ENCODE assay signal across 8 cellular contexts in the genomic region with DNA sequence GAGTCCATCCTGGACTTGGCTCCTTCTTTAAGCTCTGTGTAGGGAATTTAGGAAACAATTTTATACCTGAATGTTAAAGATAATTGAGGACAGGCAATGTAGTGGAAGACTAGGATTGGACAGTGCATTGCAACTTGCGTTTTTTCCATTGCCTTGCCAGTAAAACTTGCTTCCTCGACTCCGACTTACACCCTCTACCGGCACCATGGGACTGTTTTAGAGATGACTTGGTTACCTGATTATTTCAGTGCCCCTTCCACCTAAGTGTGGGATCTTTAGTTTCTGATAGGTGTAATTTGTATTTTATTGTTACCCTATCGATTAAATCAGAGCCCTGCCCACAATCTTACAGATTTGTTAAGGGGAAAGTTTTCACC. TPM values are rescaled to one million over a fixed set of nuclear protein-coding genes. Genes with fewer than 3 reads are reported as not detected.
A peak's percentile ranks its signal among the peaks of the same experiment; 100 is the strongest.
DNase-seq lines count a peak whose midpoint lies in the region; ATAC-seq, FAIRE-seq and TF ChIP-seq lines count a peak whose summit lies in the region.

No MANE protein-coding gene starts in this region.

- dilution Hi-C loops in keratinocyte (cut with MboI; ENCODE audit: extremely low pct_ligation_motif_present, low sequenced_read_pairs): no loop called here

- FAIRE-seq in keratinocyte (lab: Jason Lieb, UNC): peak; percentile 23

- intact Hi-C loops in activated CD4-positive, alpha-beta T cell treated with anti-CD3 and anti-CD28 coated beads for 36 hours (cut with DNase I, micrococcal nuclease): loop anchor here (1.0 to 10.0 kb wide), 6 partner anchors 92 to 632 kb away; a partner anchor contains a TSS
- intact Hi-C loops in thyroid gland (cut with DNase I): no loop called here

- H3K4me3 ChIP-seq in keratinocyte (ENCODE audit: control insufficient read depth in 2 of 3, extremely low read depth in 1 of 3, insufficient read depth in 2 of 3, low read depth in 1 of 3, low read length in 3 of 3) (peak overlapping the region; percentile 50 to 84 (median 66)), thyroid gland (replicated peaks in 1 of 3) (peak overlapping the region in 2 of 3 donors; percentile 38 to 62)

- no peaks in the 10 kb centered on the region for H3K9me3 Mint-ChIP-seq in activated CD4-positive, alpha-beta T cell treated with anti-CD3 and anti-CD28 coated beads for 36 hours (ENCODE audit: low read depth)
- H3K9me3 Mint-ChIP-seq in activated naive CD8-positive, alpha-beta T cell treated with anti-CD3 and anti-CD28 coated beads, Interleukin-2, amount 50 U/mL, for 24 hours: no peaks in the 10 kb centered on the region

- H3K4me1 Mint-ChIP-seq in activated CD4-positive, alpha-beta T cell treated with anti-CD3 and anti-CD28 coated beads for 36 hours: peaks cover 27% of the 10 kb centered on the region
- peaks cover 32% of the 10 kb centered on the region for H3K4me1 Mint-ChIP-seq in activated naive CD8-positive, alpha-beta T cell treated with anti-CD3 and anti-CD28 coated beads, Interleukin-2, amount 50 U/mL, for 24 hours

- H3K4me3 Mint-ChIP-seq in activated CD4-positive, alpha-beta T cell treated with anti-CD3 and anti-CD28 coated beads for 36 hours: peak overlapping the region; percentile 89
- peak overlapping the region; percentile 93 for H3K4me3 Mint-ChIP-seq in activated naive CD8-positive, alpha-beta T cell treated with anti-CD3 and anti-CD28 coated beads, Interleukin-2, amount 50 U/mL, for 24 hours

- peaks cover 26% of the 10 kb centered on the region for H3K79me2 ChIP-seq in keratinocyte (ENCODE audit: control insufficient read depth, insufficient read depth, low read length)

- POLR2A ChIA-PET in activated CD4-positive, alpha-beta T cell treated with anti-CD3 and anti-CD28 coated beads for 36 hours (lab: Charles Lee): interaction anchor here (2.2 kb wide), 1 partner anchor 44 kb away, joined by 20 read pairs; no protein-coding TSS in a partner anchor

- no peak for ATAC-seq in activated CD4-positive, alpha-beta T cell treated with anti-CD3 and anti-CD28 coated beads for 36 hours
- no peak for ATAC-seq in activated naive CD8-positive, alpha-beta T cell treated with anti-CD3 and anti-CD28 coated beads, Interleukin-2, amount 50 U/mL, for 24 hours
- no peak for ATAC-seq in HG02852 (IDR thresholded peaks at IDR 0.05; ENCODE audit: unreplicated experiment)

- peaks cover 9% of the 10 kb centered on the region for H3K36me3 Mint-ChIP-seq in activated CD4-positive, alpha-beta T cell treated with anti-CD3 and anti-CD28 coated beads for 36 hours (ENCODE audit: low read depth)
- peaks cover 4% of the 10 kb centered on the region for H3K36me3 Mint-ChIP-seq in activated naive CD8-positive, alpha-beta T cell treated with anti-CD3 and anti-CD28 coated beads, Interleukin-2, amount 50 U/mL, for 24 hours (ENCODE audit: low read depth)

- H3K9me1 ChIP-seq in keratinocyte (ENCODE audit: control insufficient read depth, extremely low read depth, insufficient read depth, low read length): no peaks in the 10 kb centered on the region

- H3K27me3 Mint-ChIP-seq in activated CD4-positive, alpha-beta T cell treated with anti-CD3 and anti-CD28 coated beads for 36 hours: no peaks in the 10 kb centered on the region
- H3K27me3 Mint-ChIP-seq in activated naive CD8-positive, alpha-beta T cell treated with anti-CD3 and anti-CD28 coated beads, Interleukin-2, amount 50 U/mL, for 24 hours: no peaks in the 10 kb centered on the region

- H3K27me3 ChIP-seq in keratinocyte (ENCODE audit: control insufficient read depth, extremely low read depth, insufficient read depth, low read length): no peaks in the 10 kb centered on the region
- no peaks in the 10 kb centered on the region for H3K27me3 ChIP-seq in thyroid gland

- H3K36me3 ChIP-seq in keratinocyte (ENCODE audit: control insufficient read depth in 2 of 2, extremely low read depth in 1 of 2, insufficient read depth in 2 of 2, low read length in 2 of 2): no peaks in the 10 kb centered on the region
- no peaks in the 10 kb centered on the region for H3K36me3 ChIP-seq in thyroid gland

- peak in 2 of 3 experiments; percentile 2 to 30 for TF ChIP-seq CTCF in keratinocyte (optimal IDR thresholded peaks at IDR 0.05 in 1 of 3, IDR thresholded peaks at IDR 0.05 in 1 of 3, conservative IDR thresholded peaks at IDR 0.05 in 1 of 3; ENCODE audit: extremely low read depth in 1 of 3, insufficient read depth in 2 of 3, low read length in 3 of 3)
- peak in 2 of 6 experiments; percentile 17 to 24 for TF ChIP-seq CTCF in thyroid gland (IDR thresholded peaks at IDR 0.05)

- no peak overlapping the region for H2AFZ ChIP-seq in keratinocyte (ENCODE audit: control insufficient read depth, low read length)

- no peaks in the 10 kb centered on the region for H4K20me1 ChIP-seq in keratinocyte (ENCODE audit: control insufficient read depth, extremely low read depth, insufficient read depth, low read length)

- H3K27ac ChIP-seq in keratinocyte (ENCODE audit: control insufficient read depth, insufficient read depth, low read length) (no peak overlapping the region), thyroid gland (peak overlapping the region in 1 of 3 donors; percentile 67)

- CTCF ChIA-PET in activated CD4-positive, alpha-beta T cell treated with anti-CD3 and anti-CD28 coated beads for 36 hours (lab: Charles Lee): interaction anchor here (0.7 to 1.7 kb wide), 4 partner anchors 25 to 89 kb away, joined by 3 to 4 read pairs (median 4); no protein-coding TSS in a partner anchor

- no peaks in the 10 kb centered on the region for H3K9me3 ChIP-seq in keratinocyte (ENCODE audit: control insufficient read depth, low read depth, low read length)
- H3K9me3 ChIP-seq in thyroid gland: no peaks in the 10 kb centered on the region

- peak overlapping the region; percentile 69 for H3K4me2 ChIP-seq in keratinocyte (ENCODE audit: control insufficient read depth, extremely low read depth, insufficient read depth, low read depth, low read length)

- DNase-seq in activated CD4-positive, alpha-beta T cell treated with anti-CD3 and anti-CD28 coated beads for 36 hours: peak; percentile 19
- no peak for DNase-seq in activated CD4-positive, alpha-beta T cell treated with anti-CD3 and anti-CD28 coated beads, Interleukin-2, amount 50 U/mL, for 1 hour
- DNase-seq in LoVo (ENCODE audit: low spot score): peak; percentile 2
- DNase-seq in activated naive CD8-positive, alpha-beta T cell treated with anti-CD3 and anti-CD28 coated beads, Interleukin-2, amount 50 U/mL, for 24 hours: no peak
- DNase-seq in keratinocyte (ENCODE audit: low read depth, low spot score): no peak
- peak; percentile 3 to 11 for DNase-seq in thyroid gland
- DNase-seq in hippocampal formation (lab: John Stamatoyannopoulos, UW): no peak

- no peak overlapping the region for H3K9ac ChIP-seq in keratinocyte (ENCODE audit: control insufficient read depth, extremely low read depth, insufficient read depth, low read length)

- no peak for TF ChIP-seq POLR2A in thyroid gland (IDR thresholded peaks at IDR 0.05)

- H3K27ac Mint-ChIP-seq in activated CD4-positive, alpha-beta T cell treated with anti-CD3 and anti-CD28 coated beads for 36 hours: peak overlapping the region; percentile 93
- peak overlapping the region; percentile 93 for H3K27ac Mint-ChIP-seq in activated naive CD8-positive, alpha-beta T cell treated with anti-CD3 and anti-CD28 coated beads, Interleukin-2, amount 50 U/mL, for 24 hours

- H3K4me1 ChIP-seq in keratinocyte (ENCODE audit: control insufficient read depth, extremely low read depth, insufficient read depth, low read length) (peaks cover 6% of the 10 kb centered on the region), thyroid gland (peaks cover 0 to 16% of the 10 kb centered on the region in 2 donors)

- 1 to 2% methylated on average over 5 of the region's 5 CpGs for WGBS in thyroid gland, 2 donors

RNA-seq across cellular contexts. Expression of a gene that starts 1.2 kb away (rescaled TPM):
- 100 to 1,000 TPM; 112 to 141 TPM for total RNA-seq in activated CD4-positive, alpha-beta T cell treated with anti-CD3 and anti-CD28 coated beads for 36 hours
- 34.0 to 48.4 TPM (median 39.5 TPM) in 3 replicates for polyA plus RNA-seq in keratinocyte
- polyA plus RNA-seq in keratinocyte (2011; ENCODE audit: low read depth): 7.4 TPM
- 37.6 and 41.7 TPM in 2 replicates for polyA plus RNA-seq in keratinocyte (2011; cell fraction: cytosol; rRNA removed)
- polyA plus RNA-seq in keratinocyte (2011; cell fraction: nucleus; rRNA removed): 29.2 and 29.8 TPM in 2 replicates
- 15.0 and 27.8 TPM in 2 replicates for polyA plus RNA-seq in keratinocyte (2012; ENCODE audit: low replicate concordance)
- 19.1 to 39.9 TPM (median 29.5 TPM) in 3 replicates for polyA minus RNA-seq in keratinocyte
- 22.3 TPM for polyA minus RNA-seq in keratinocyte (2011; cell fraction: cytosol; rRNA and poly(A)+ RNA removed)
- polyA minus RNA-seq in keratinocyte (2011; cell fraction: nucleus; rRNA and poly(A)+ RNA removed): 11.9 and 16.4 TPM in 2 replicates
- total RNA-seq in thyroid gland: 10 to 100 TPM; 45.1 to 69.6 (median 62.8) TPM

Comparison
In these comparisons a context has a peak if more than half of its experiments do, and no peak if none do; other contexts are left out.
1. DNase-seq: peak in activated CD4-positive, alpha-beta T cell treated with anti-CD3 and anti-CD28 coated beads for 36 hours (single experiment), LoVo (single experiment) and thyroid gland (2 of 2); none in activated CD4-positive, alpha-beta T cell treated with anti-CD3 and anti-CD28 coated beads, Interleukin-2, amount 50 U/mL, for 1 hour (single experiment), activated naive CD8-positive, alpha-beta T cell treated with anti-CD3 and anti-CD28 coated beads, Interleukin-2, amount 50 U/mL, for 24 hours (single experiment), keratinocyte (single experiment) and hippocampal formation (0 of 2).